Comparison of ENCODE assay signal across 1 cellular context in genomic region chr2:46569061-46569560, GRCh38.
A peak's percentile ranks its signal among the peaks of the same experiment; 100 is the strongest.
TF ChIP-seq lines count a peak whose summit lies in the region.

No MANE protein-coding gene starts in this region.

TF ChIP-seq in K562, 482 proteins besides CTCF, POLR2A, EP300 and RAD21 (continued from another document and continues in another):
- TF ChIP-seq CREB3 (tag; conservative IDR thresholded peaks at IDR 0.05; ENCODE audit: low read depth) (0 out of 2 replicates have a peak, but pooled peaks have one; percentile 65), CREB3L1 (IDR thresholded peaks at IDR 0.05; ENCODE audit: borderline replicate concordance, low read depth) (peak; percentile 73), BACH1 (tag; IDR thresholded peaks at IDR 0.05) (no peak), MYC (IDR thresholded peaks at IDR 0.05; ENCODE audit: low read depth, low read length) (0 out of 2 replicates have a peak, but pooled peaks have one; percentile 18), MYC (CRISPR knock-in tag; IDR thresholded peaks at IDR 0.05; ENCODE audit: borderline replicate concordance, low read depth) (no peak), ZBTB12 (CRISPR knock-in tag; IDR thresholded peaks at IDR 0.05) (peak; percentile 43), ZNF197 (CRISPR knock-in tag; IDR thresholded peaks at IDR 0.05; ENCODE audit: low read depth) (no peak), PCBP2 (IDR thresholded peaks at IDR 0.05; ENCODE audit: low read depth, low read length, poor library complexity, severe bottlenecking) (no peak), CBFA2T3 (IDR thresholded peaks at IDR 0.05) (peak; percentile 53; the same call in 1 of the 2 replicates), RHOXF2B (CRISPR knock-in tag; conservative IDR thresholded peaks at IDR 0.05) (no peak), ARID4B (CRISPR knock-in tag; IDR thresholded peaks at IDR 0.05) (no peak), HLTF (IDR thresholded peaks at IDR 0.05) (no peak), DPF2 (IDR thresholded peaks at IDR 0.05) (peak; percentile 39; the same call in 1 of the 2 replicates), PKNOX1 (IDR thresholded peaks at IDR 0.05) (peak; percentile 38; the same call in 1 of the 2 replicates), GTF2A2 (tag; IDR thresholded peaks at IDR 0.05) (no peak), SMAD4 (CRISPR knock-in tag; conservative IDR thresholded peaks at IDR 0.05) (0 out of 2 replicates have a peak, but pooled peaks have one; percentile 24), CHD1 (IDR thresholded peaks at IDR 0.05; ENCODE audit: low read length) (no peak), RBM15 (IDR thresholded peaks at IDR 0.05; ENCODE audit: insufficient read depth, low read length) (no peak), ZNF668 (CRISPR knock-in tag; IDR thresholded peaks at IDR 0.05) (no peak), STAT5B (CRISPR knock-in tag; IDR thresholded peaks at IDR 0.05) (no peak), NR0B1 (IDR thresholded peaks at IDR 0.05; ENCODE audit: partially characterized antibody) (no peak), CREM (IDR thresholded peaks at IDR 0.05; ENCODE audit: low read depth) (peak; percentile 62), HNRNPL (IDR thresholded peaks at IDR 0.05; ENCODE audit: low read depth, low read length) (no peak), SPI1 (IDR thresholded peaks at IDR 0.05; ENCODE audit: borderline replicate concordance, low read depth, low read length) (peak; percentile 93), MEIS2 (IDR thresholded peaks at IDR 0.05; ENCODE audit: partially characterized antibody) (no peak), RNF219 (CRISPR knock-in tag; IDR thresholded peaks at IDR 0.05) (no peak), JUND (IDR thresholded peaks at IDR 0.05; ENCODE audit: borderline replicate concordance, low read depth, low read length) (no peak), JUND (tag; IDR thresholded peaks at IDR 0.05; ENCODE audit: borderline replicate concordance, low read depth, low read length) (no peak), AFF4 (CRISPR knock-in tag; IDR thresholded peaks at IDR 0.05) (0 out of 2 replicates have a peak, but pooled peaks have one; percentile 22), ZBTB17 (CRISPR knock-in tag; IDR thresholded peaks at IDR 0.05) (0 out of 2 replicates have a peak, but pooled peaks have one; percentile 58), ELF2 (CRISPR knock-in tag; IDR thresholded peaks at IDR 0.05) (no peak), POLR2G (IDR thresholded peaks at IDR 0.05; ENCODE audit: low read depth, low read length) (no peak), SMARCA5 (IDR thresholded peaks at IDR 0.05) (no peak), ZC3H11A (IDR thresholded peaks at IDR 0.05; ENCODE audit: low read depth, low read length) (no peak), GTF3C2 (IDR thresholded peaks at IDR 0.05; ENCODE audit: borderline replicate concordance, extremely low read depth, insufficient read length) (no peak), RBBP5 (IDR thresholded peaks at IDR 0.05; ENCODE audit: borderline replicate concordance, insufficient read depth, low read length, poor library complexity, severe bottlenecking) (no peak), KDM5B (IDR thresholded peaks at IDR 0.05; ENCODE audit: insufficient replicate concordance, low read depth, low read length) (no peak)
